9 cellular contexts compared by ENCODE assay signal in the genomic region with DNA sequence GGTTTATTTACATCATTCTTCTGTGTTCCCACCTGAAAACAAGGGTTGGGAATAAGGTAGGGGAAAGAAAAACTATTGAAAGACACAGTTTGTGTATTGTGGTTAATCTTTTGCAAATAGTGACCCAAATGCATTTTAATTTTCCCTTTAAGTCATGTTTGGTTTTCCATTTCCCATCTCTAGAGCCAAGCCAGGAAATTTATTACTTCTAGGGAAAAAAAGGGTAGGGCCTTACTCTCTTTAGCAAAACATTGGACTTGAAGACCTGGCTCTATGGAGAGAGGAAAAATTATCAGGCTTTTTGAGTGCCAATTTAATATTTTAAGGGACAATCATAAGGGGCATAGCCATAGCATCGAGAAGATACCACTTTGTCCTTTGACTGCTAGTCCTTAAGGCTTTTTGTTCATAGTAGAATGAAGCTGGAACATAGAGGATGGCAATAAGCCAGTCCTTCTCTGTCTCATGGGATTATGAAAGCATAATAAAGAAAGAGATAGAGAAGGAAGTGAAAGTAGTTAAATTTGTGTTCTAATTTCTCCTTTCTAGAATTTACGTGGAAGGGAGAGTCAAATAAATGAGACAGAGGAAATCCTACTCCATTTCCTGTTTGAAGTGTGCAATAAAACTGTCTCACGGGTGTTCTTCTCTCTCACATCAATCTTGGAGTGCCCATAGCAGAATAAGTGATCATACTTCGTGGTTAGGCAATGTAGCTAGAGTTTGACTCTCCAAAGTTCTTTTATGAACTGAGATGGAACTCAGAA. TPM values are rescaled to one million over a fixed set of nuclear protein-coding genes. Genes with fewer than 3 reads are reported as not detected.
DNase-seq lines count a peak whose midpoint lies in the region; ATAC-seq and TF ChIP-seq lines count a peak whose summit lies in the region.
"Had no signal": no experiment of that assay in that cellular context is flagged by ENCODE, and none has a peak within 500 bp of the region (broad histone marks: within the 10 kb centered on the region; RNA-seq: fewer than 3 reads in every experiment).

No MANE protein-coding gene starts in this region.

- WGBS in spleen, 5 donors, result 16 to 26% (median 22%) methylated on average over 4 of the region's 4 CpGs

- H3K9me3 ChIP-seq in spleen, result peaks cover 0 to 14% (median 0%) of the 10 kb centered on the region in 8 donors

- H3K27ac ChIP-seq in spleen, result no peak overlapping the region

- peak; percentile 25 for DNase-seq in KBM-7
- peak; percentile 12 for DNase-seq in left kidney (ENCODE audit: low read depth, low spot score)
- no peak for DNase-seq in H7
- no peak for DNase-seq in EL
- DNase-seq in spleen, result no peak
- DNase-seq: T-helper 17 cell had no signal

- in situ Hi-C loops in KBM-7 (cut with MboI; ENCODE audit: low pct_unique_long_range_greater_than_20kb, low sequenced_read_pairs), result no loop called here

- no peak for TF ChIP-seq CTCF in spleen (IDR thresholded peaks at IDR 0.05 in 8 of 11, conservative IDR thresholded peaks at IDR 0.05 in 3 of 11)

- H3K27me3 ChIP-seq in H7 (ENCODE audit: control insufficient read depth, insufficient read depth, low read length), result no peaks in the 10 kb centered on the region
- peaks cover 0 to 8% (median 0%) of the 10 kb centered on the region in 7 donors for H3K27me3 ChIP-seq in spleen (replicated peaks in 1 of 7)

- intact Hi-C loops in spleen (cut with DNase I; ENCODE audit: low total_unique reads), result no loop called here

- TF ChIP-seq POLR2A in spleen (IDR thresholded peaks at IDR 0.05), result no peak

- H3K36me3 ChIP-seq in H7 (replicated peaks; ENCODE audit: control insufficient read depth, insufficient read depth, low read length) (no peaks in the 10 kb centered on the region), spleen (no peaks in the 10 kb centered on the region)

- peaks cover 0 to 6% (median 0%) of the 10 kb centered on the region in 6 donors for H3K4me1 ChIP-seq in spleen

- H3K4me3 ChIP-seq in H7 (ENCODE audit: insufficient read depth, low read depth, low read length) (no peak overlapping the region), spleen (no peak overlapping the region)

- ATAC-seq in GM18861 (IDR thresholded peaks at IDR 0.05; ENCODE audit: unreplicated experiment) (peak; percentile 90), GM21737 (IDR thresholded peaks at IDR 0.05; ENCODE audit: unreplicated experiment) (peak; percentile 74), HG02571 (IDR thresholded peaks at IDR 0.05; ENCODE audit: unreplicated experiment) (no peak)
- ATAC-seq: T-helper 17 cell had no signal

RNA-seq across cellular contexts. Expression of gene PPFIA2, which starts 50.9 kb away (rescaled TPM):
- total RNA-seq in H7 (2014; rRNA removed; shearing (Covaris generic)), result 0.03 TPM in 1 of 2 replicates, not detected in the other
- 1 to 10 TPM in 1 of 7 donors, under 1 TPM in 4, not detected in 2; 0.20 to 1.1 (median 0.88) TPM for total RNA-seq in spleen
- polyA plus RNA-seq in spleen, result under 1 TPM; 0.04 to 0.16 (median 0.05) TPM
- total RNA-seq: T-helper 17 cell had no signal

Comparison
In these comparisons a context has a peak if more than half of its experiments do, and no peak if none do; other contexts are left out.
1. DNase-seq: peak in KBM-7 (single experiment) and left kidney (single experiment); none in H7 (single experiment), EL (single experiment) and spleen (single experiment).